8 cellular contexts compared by ENCODE assay signal in genomic region chr1:45014403-45015028, GRCh38. TPM values are rescaled to one million over a fixed set of nuclear protein-coding genes. Genes with fewer than 3 reads are reported as not detected.
A peak's percentile ranks its signal among the peaks of the same experiment; 100 is the strongest.
DNase-seq lines count a peak whose midpoint lies in the region; ATAC-seq and TF ChIP-seq lines count a peak whose summit lies in the region.

No MANE protein-coding gene starts in this region.

- H3K9me3 ChIP-seq in SU-DHL-6 (ENCODE audit: insufficient read depth, low read length) = no peaks in the 10 kb centered on the region
- H3K9me3 ChIP-seq in heart left ventricle = no peaks in the 10 kb centered on the region
- H3K9me3 ChIP-seq in vagina = no peaks in the 10 kb centered on the region

- H3K79me2 ChIP-seq in SU-DHL-6 (ENCODE audit: insufficient read depth, low read length) = no peaks in the 10 kb centered on the region

- H3K4me1 ChIP-seq in heart left ventricle = peaks cover 2 to 44% (median 29%) of the 10 kb centered on the region in 12 donors
- H3K4me1 ChIP-seq in vagina = peaks cover 39% of the 10 kb centered on the region

- no peak overlapping the region for H3K9ac ChIP-seq in SU-DHL-6 (ENCODE audit: low read length)

- peak in 1 of 4 donors; percentile 20 for ATAC-seq in heart left ventricle
- no peak for ATAC-seq in GM18505 (IDR thresholded peaks at IDR 0.05; ENCODE audit: unreplicated experiment)

- no peak overlapping the region for H2AFZ ChIP-seq in SU-DHL-6 (ENCODE audit: low read depth, low read length, severe bottlenecking)

- DNase-seq in GDM1 (lab: John Stamatoyannopoulos, UW) (peak; percentile 68), NCI-H1105 treated with DMSO at 0.1 percent for 48 hours (lab: John Stamatoyannopoulos, UW) (peak; percentile 72), heart left ventricle (peak in 4 of 5 donors; percentile 71 to 82 (median 72)), putamen (ENCODE audit: low spot score) (peak; percentile 82), vagina (ENCODE audit: extremely low spot score in 2 of 2) (no peak)
- DNase-seq in activated naive CD8-positive, alpha-beta T cell treated with anti-CD3 and anti-CD28 coated beads for 36 hours = peak; percentile 74

- no peaks in the 10 kb centered on the region for H3F3A ChIP-seq in SU-DHL-6 (ENCODE audit: insufficient read depth)

- H3K4me2 ChIP-seq in SU-DHL-6 (ENCODE audit: low read depth, low read length, poor library complexity, severe bottlenecking) = no peak overlapping the region

- H3K36me3 ChIP-seq in SU-DHL-6 (ENCODE audit: low read length) (no peaks in the 10 kb centered on the region), heart left ventricle (peaks cover 0 to 27% (median 20%) of the 10 kb centered on the region in 9 donors), vagina (peaks cover 0 to 3% of the 10 kb centered on the region in 2 donors)

- H3K27ac ChIP-seq in SU-DHL-6 (ENCODE audit: low read depth, low read length) (no peak overlapping the region), heart left ventricle (peak overlapping the region in 1 of 12 donors; percentile 34), vagina (no peak overlapping the region)

- H3K4me3 Mint-ChIP-seq in activated naive CD8-positive, alpha-beta T cell treated with anti-CD3 and anti-CD28 coated beads for 36 hours = peak overlapping the region; percentile 62

- H3K9me2 ChIP-seq in SU-DHL-6 (replicated peaks; ENCODE audit: insufficient read depth, low read length) = no peaks in the 10 kb centered on the region

- no peaks in the 10 kb centered on the region for H3K27me3 Mint-ChIP-seq in activated naive CD8-positive, alpha-beta T cell treated with anti-CD3 and anti-CD28 coated beads for 36 hours

- H3K27ac Mint-ChIP-seq in activated naive CD8-positive, alpha-beta T cell treated with anti-CD3 and anti-CD28 coated beads for 36 hours = peak overlapping the region; percentile 42

- TF ChIP-seq CTCF in SU-DHL-6 (IDR thresholded peaks at IDR 0.05; ENCODE audit: insufficient read depth, low read length, poor library complexity, severe bottlenecking) = peak; percentile 81
- TF ChIP-seq CTCF in heart left ventricle (IDR thresholded peaks at IDR 0.05) = peak; percentile 81 to 93 (median 87)
- peak; percentile 77 to 86 (median 83) for TF ChIP-seq CTCF in vagina (IDR thresholded peaks at IDR 0.05)

- H3K4me3 ChIP-seq in SU-DHL-6 (ENCODE audit: insufficient read depth, low read length, poor library complexity, severe bottlenecking) = no peak overlapping the region
- H3K4me3 ChIP-seq in heart left ventricle = no peak overlapping the region
- no peak overlapping the region for H3K4me3 ChIP-seq in vagina

- WGBS in heart left ventricle, 4 donors = 32 to 52% (median 36%) methylated on average over 5 to 6 of the region's 6 CpGs

- TF ChIP-seq POLR2A in heart left ventricle (IDR thresholded peaks at IDR 0.05) (no peak), vagina (IDR thresholded peaks at IDR 0.05) (no peak), GM18505 (IDR thresholded peaks at IDR 0.05; ENCODE audit: borderline replicate concordance, extremely low read depth, insufficient read depth, insufficient read length) (no peak)

- H3K9me3 Mint-ChIP-seq in activated naive CD8-positive, alpha-beta T cell treated with anti-CD3 and anti-CD28 coated beads for 36 hours = no peaks in the 10 kb centered on the region

- no peaks in the 10 kb centered on the region for H4K20me1 ChIP-seq in SU-DHL-6 (ENCODE audit: low read depth, low read length)

- peaks cover 30% of the 10 kb centered on the region for H3K4me1 Mint-ChIP-seq in activated naive CD8-positive, alpha-beta T cell treated with anti-CD3 and anti-CD28 coated beads for 36 hours

- intact Hi-C loops in heart left ventricle (cut with DNase I) = loop anchor here (1.0 to 10.0 kb wide), 15 partner anchors 177 to 560 kb away; partner anchors contain the start of genes TESK2 (in 8 of the 10), BEST4 (in 3 of the 10), RNU5D-1 (in 2 of the 10) and ZSWIM5 (in 2 of the 10)
- intact Hi-C loops in vagina (cut with DNase I) = loop anchor here (5.0 to 10.0 kb wide), 2 partner anchors 478 to 550 kb away; partner anchors contain the start of gene TESK2

- H3K27me3 ChIP-seq in SU-DHL-6 (ENCODE audit: low read length) = no peaks in the 10 kb centered on the region
- no peaks in the 10 kb centered on the region for H3K27me3 ChIP-seq in heart left ventricle
- H3K27me3 ChIP-seq in vagina = no peaks in the 10 kb centered on the region

- H3K36me3 Mint-ChIP-seq in activated naive CD8-positive, alpha-beta T cell treated with anti-CD3 and anti-CD28 coated beads for 36 hours = peaks cover 9% of the 10 kb centered on the region

RNA-seq across cellular contexts. Expression of gene UROD, which starts 2.5 kb away (rescaled TPM):
- 100 to 1,000 TPM; 158 to 164 TPM for total RNA-seq in activated naive CD8-positive, alpha-beta T cell treated with anti-CD3 and anti-CD28 coated beads for 36 hours
- total RNA-seq in heart left ventricle (10 to 100 TPM; 58.2 to 95.8 (median 78.4) TPM), vagina (65.6 TPM)
- polyA plus RNA-seq in heart left ventricle = 10 to 100 TPM; 80.6 to 89.3 TPM

RNA-seq across cellular contexts. Expression of gene HECTD3, which starts 3.4 kb away (rescaled TPM):
- total RNA-seq in activated naive CD8-positive, alpha-beta T cell treated with anti-CD3 and anti-CD28 coated beads for 36 hours = 10 to 100 TPM; 23.4 to 23.5 TPM
- total RNA-seq in heart left ventricle (10 to 100 TPM; 17.6 to 34.3 (median 22.8) TPM), vagina (29.7 TPM)
- 10 to 100 TPM; 18.9 to 30.1 TPM for polyA plus RNA-seq in heart left ventricle

RNA-seq across cellular contexts. Expression of gene EIF2B3, which starts 28.1 kb away (rescaled TPM):
- 10 to 100 TPM; 50.4 to 50.8 TPM for total RNA-seq in activated naive CD8-positive, alpha-beta T cell treated with anti-CD3 and anti-CD28 coated beads for 36 hours
- total RNA-seq in heart left ventricle (10 to 100 TPM; 27.5 to 48.8 (median 37.7) TPM), vagina (25.0 TPM)
- 10 to 100 TPM; 33.3 to 50.6 TPM for polyA plus RNA-seq in heart left ventricle

Comparison
In these comparisons a context has a peak if more than half of its experiments do, and no peak if none do; other contexts are left out.
1. DNase-seq: peak in GDM1 (single experiment), NCI-H1105 treated with DMSO at 0.1 percent for 48 hours (single experiment), activated naive CD8-positive, alpha-beta T cell treated with anti-CD3 and anti-CD28 coated beads for 36 hours (single experiment), heart left ventricle (4 of 5) and putamen (single experiment); none in vagina (0 of 2).
2. Peak in every context shown above with its lines, with median percentiles within 50 percentile points of each other: CTCF ChIP-seq.